ENCODE assay signal across 9 cellular contexts in genomic region chr11:62245271-62245753, GRCh38. TPM values are rescaled to one million over a fixed set of nuclear protein-coding genes. Genes with fewer than 3 reads are reported as not detected.
DNase-seq lines count a peak whose midpoint lies in the region; ATAC-seq, FAIRE-seq and TF ChIP-seq lines count a peak whose summit lies in the region.
"Had no signal": no experiment of that assay in that cellular context is flagged by ENCODE, and none has a peak within 500 bp of the region (broad histone marks: within the 10 kb centered on the region; RNA-seq: fewer than 3 reads in every experiment).

No MANE protein-coding gene starts in this region.

- no peak for FAIRE-seq in GM12892 (lab: Jason Lieb, UNC)

- ATAC-seq in heart right ventricle (peak in 5 of 8 donors; percentile 28 to 59 (median 47)), Right ventricle myocardium superior (ENCODE audit: poor library complexity) (no peak), upper lobe of right lung (peak; percentile 76), HG03139 (IDR thresholded peaks at IDR 0.05; ENCODE audit: unreplicated experiment) (no peak)
- ATAC-seq: activated CD4-positive, CD25-positive, alpha-beta regulatory T cell treated with anti-CD3 and anti-CD28 coated beads, Interleukin-2, amount 50 U/mL, for 24 hours had no signal

- intact Hi-C loops in heart right ventricle (cut with DNase I): no loop called here
- intact Hi-C loops in Right ventricle myocardium superior (cut with DNase I): no loop called here
- intact Hi-C loops in upper lobe of right lung (cut with DNase I): no loop called here

- TF ChIP-seq POLR2A in GM12892 (IDR thresholded peaks at IDR 0.05; ENCODE audit: low read depth, low read length): no peak

- H3K4me1 ChIP-seq in heart right ventricle: no peaks in the 10 kb centered on the region
- H3K4me1 ChIP-seq in upper lobe of right lung: no peaks in the 10 kb centered on the region

- H3K9me3 ChIP-seq in heart right ventricle (peaks cover 0 to 8% (median 0%) of the 10 kb centered on the region in 11 donors), upper lobe of right lung (no peaks in the 10 kb centered on the region)

- peaks cover 0 to 5% (median 0%) of the 10 kb centered on the region in 7 donors for H3K27me3 ChIP-seq in heart right ventricle
- peaks cover 21% of the 10 kb centered on the region for H3K27me3 ChIP-seq in upper lobe of right lung

- TF ChIP-seq CTCF in heart right ventricle (IDR thresholded peaks at IDR 0.05) (peak in 1 of 9 donors; percentile 15), fibroblast of the aortic adventitia (IDR thresholded peaks at IDR 0.05; ENCODE audit: insufficient read depth, low read length) (peak; percentile 19), upper lobe of right lung (IDR thresholded peaks at IDR 0.05) (no peak)

- DNase-seq in heart right ventricle (no peak), Right ventricle myocardium superior (no peak), RPMI8226 (peak; percentile 46), fibroblast of the aortic adventitia (ENCODE audit: low read depth) (peak; percentile 35), upper lobe of right lung (no peak), GM12892 (ENCODE audit: insufficient read length) (no peak)
- no peak for DNase-seq in effector CD8-positive, alpha-beta T cell (lab: John Stamatoyannopoulos, UW)

- H3K36me3 ChIP-seq in heart right ventricle (no peaks in the 10 kb centered on the region), upper lobe of right lung (no peaks in the 10 kb centered on the region)

- no peak overlapping the region for H3K27ac ChIP-seq in heart right ventricle
- H3K27ac ChIP-seq in upper lobe of right lung: no peak overlapping the region

- H3K4me3 ChIP-seq in heart right ventricle (no peak overlapping the region), fibroblast of the aortic adventitia (ENCODE audit: low read depth, low read length) (no peak overlapping the region), upper lobe of right lung (no peak overlapping the region)

- WGBS in heart right ventricle, 2 donors: 15 to 19% methylated on average over 6 of the region's 6 CpGs

RNA-seq across cellular contexts. Expression of gene SCGB1D2, which starts 3.3 kb away (rescaled TPM):
- 1 to 10 TPM in 7 of 10 donors, not detected in 3; 1.2 to 4.7 (median 1.8) TPM for total RNA-seq in heart right ventricle
- 1 to 10 TPM in 1 of 2 donors, under 1 TPM in 1; 0.64 to 6.1 TPM for polyA plus RNA-seq in heart right ventricle
- 3.7 TPM for total RNA-seq in Right ventricle myocardium superior
- total RNA-seq in fibroblast of the aortic adventitia (ENCODE audit: low replicate concordance): not detected in 2 replicates
- not detected for total RNA-seq in upper lobe of right lung
- polyA plus RNA-seq in GM12892 (2012; ENCODE audit: missing spikeins): not detected

RNA-seq across cellular contexts. Expression of gene SCGB2A2, which starts 24.6 kb away (rescaled TPM):
- total RNA-seq in heart right ventricle: not detected
- not detected for polyA plus RNA-seq in heart right ventricle
- not detected for total RNA-seq in Right ventricle myocardium superior
- not detected in 2 replicates for total RNA-seq in fibroblast of the aortic adventitia (ENCODE audit: low replicate concordance)
- total RNA-seq in upper lobe of right lung: not detected
- not detected for polyA plus RNA-seq in GM12892 (2012; ENCODE audit: missing spikeins)

RNA-seq across cellular contexts. Expression of gene SCGB2A1, which starts 36.8 kb away (rescaled TPM):
- total RNA-seq in heart right ventricle: not detected
- polyA plus RNA-seq in heart right ventricle: not detected
- total RNA-seq in Right ventricle myocardium superior: not detected
- total RNA-seq in fibroblast of the aortic adventitia (ENCODE audit: low replicate concordance): not detected in 2 replicates
- not detected for total RNA-seq in upper lobe of right lung
- not detected for polyA plus RNA-seq in GM12892 (2012; ENCODE audit: missing spikeins)

RNA-seq across cellular contexts. Expression of gene SCGB1D4, which starts 53.6 kb away (rescaled TPM):
- total RNA-seq in heart right ventricle (not detected), Right ventricle myocardium superior (not detected), fibroblast of the aortic adventitia (ENCODE audit: low replicate concordance) (not detected in 2 replicates), upper lobe of right lung (not detected)
- polyA plus RNA-seq in heart right ventricle: not detected
- not detected for polyA plus RNA-seq in GM12892 (2012; ENCODE audit: missing spikeins)

RNA-seq across cellular contexts. Expression of gene SCGB1D1, which starts 55.3 kb away (rescaled TPM):
- total RNA-seq in heart right ventricle (not detected), Right ventricle myocardium superior (not detected), fibroblast of the aortic adventitia (ENCODE audit: low replicate concordance) (not detected in 2 replicates), upper lobe of right lung (not detected)
- polyA plus RNA-seq in heart right ventricle: not detected
- not detected for polyA plus RNA-seq in GM12892 (2012; ENCODE audit: missing spikeins)

Comparison
In these comparisons a context has a peak if more than half of its experiments do, and no peak if none do; other contexts are left out.
1. ATAC-seq: peak in heart right ventricle (5 of 8) and upper lobe of right lung (single experiment); none in Right ventricle myocardium superior (single experiment) and HG03139 (single experiment).
2. DNase-seq: peak in RPMI8226 (single experiment) and fibroblast of the aortic adventitia (single experiment); none in heart right ventricle (0 of 2), Right ventricle myocardium superior (single experiment), upper lobe of right lung (single experiment), GM12892 (single experiment) and effector CD8-positive, alpha-beta T cell (single experiment).